Comparison of ENCODE assay signal across 21 cellular contexts in the genomic region with DNA sequence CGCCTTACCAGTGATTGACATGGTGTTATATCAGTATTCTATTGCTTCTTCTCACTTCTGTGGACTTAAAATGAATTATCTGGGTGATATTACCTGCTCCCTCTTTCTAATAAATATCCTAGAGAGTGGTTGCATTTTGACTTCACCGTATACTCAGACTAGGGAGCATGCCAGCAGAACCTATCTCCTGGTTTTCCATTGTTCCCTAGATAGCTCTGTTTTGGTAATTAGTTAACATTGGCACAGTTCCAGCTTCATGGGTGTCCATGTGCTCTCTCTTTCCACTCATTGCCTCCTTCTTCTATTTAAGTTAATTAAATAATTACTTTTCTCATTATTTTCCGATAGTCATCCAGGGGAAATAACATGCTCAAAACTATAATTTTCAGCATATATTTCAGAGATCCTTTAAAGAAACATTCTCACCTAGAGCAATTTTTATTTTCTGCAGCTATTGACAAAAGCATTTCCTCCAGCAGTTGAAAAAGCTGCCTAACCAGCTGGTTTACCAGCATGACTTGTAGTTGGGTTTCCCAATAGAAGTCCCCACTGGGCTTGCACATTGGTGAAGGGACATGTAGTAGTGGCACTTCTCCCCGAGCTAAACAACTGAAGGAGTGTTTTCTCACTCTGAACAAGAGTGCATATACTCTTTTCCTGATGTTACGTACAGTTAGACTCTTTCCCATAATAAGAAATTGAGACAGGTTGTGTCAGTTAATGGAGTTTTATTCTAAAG.
DNase-seq lines count a peak whose midpoint lies in the region; ATAC-seq and TF ChIP-seq lines count a peak whose summit lies in the region.
"Had no signal": no experiment of that assay in that cellular context is flagged by ENCODE, and none has a peak within 500 bp of the region (broad histone marks: within the 10 kb centered on the region; RNA-seq: fewer than 3 reads in every experiment).

No MANE protein-coding gene starts in this region.

- H3K4me1 ChIP-seq in tibial artery: no peaks in the 10 kb centered on the region
- H3K4me1 ChIP-seq: Caco-2, HAP-1, parathyroid adenoma, tibial nerve had no signal

- peaks cover 0 to 2% of the 10 kb centered on the region in 2 donors for H3K27me3 ChIP-seq in tibial artery
- H3K27me3 ChIP-seq: tibial nerve had no signal

- intact Hi-C loops in tibial artery (cut with DNase I; ENCODE audit: low total_unique reads): no loop called here

- no peak overlapping the region for H3K27ac ChIP-seq in tibial artery
- H3K27ac ChIP-seq: parathyroid adenoma, tibial nerve had no signal

- no peaks in the 10 kb centered on the region for H3K36me3 ChIP-seq in tibial artery
- H3K36me3 ChIP-seq: HAP-1, tibial nerve had no signal

- no peaks in the 10 kb centered on the region for H3K9me3 ChIP-seq in tibial artery
- H3K9me3 ChIP-seq: Caco-2, HAP-1, tibial nerve had no signal

- no peak for ATAC-seq in GM21367 (IDR thresholded peaks at IDR 0.05; ENCODE audit: unreplicated experiment)
- ATAC-seq: activated naive CD4-positive, alpha-beta T cell treated with anti-CD3 and anti-CD28 coated beads, Interleukin-2, amount 50 U/mL, for 72 hours; left colon; natural killer cell treated with Interleukin-12 subunit alpha and Interleukin-12 subunit beta and Interleukin-15 and Interleukin-18, amount 100 ng/mL, for 72 hours had no signal

- H3K4me3 ChIP-seq in LNCaP clone FGC (ENCODE audit: low read depth, low read length) (no peak overlapping the region), tibial artery (no peak overlapping the region)
- H3K4me3 ChIP-seq: HAP-1, tibial nerve had no signal

- peak; percentile 41 for DNase-seq in LNCaP clone FGC (ENCODE audit: low read depth)
- DNase-seq in NCI-H2081 (lab: John Stamatoyannopoulos, UW): peak; percentile 24 to 79
- DNase-seq in NCI-H82 treated with DMSO at 0.1 percent for 48 hours (lab: John Stamatoyannopoulos, UW; ENCODE audit: unreplicated experiment): peak; percentile 20
- DNase-seq in retina: peak; percentile 8
- no peak for DNase-seq in tibial artery
- no peak for DNase-seq in SW480 (ENCODE audit: low spot score)
- DNase-seq: activated B cell treated with CpG ODN at 0.5 μM for 24 hours; activated T-cell treated with anti-CD3 and anti-CD28 coated beads, Interleukin-2, amount 50 U/mL, for 48 hours; Caco-2; effector memory CD4-positive, alpha-beta T cell; left colon; NCI-H446 treated with DMSO at 0.1 percent for 48 hours; OCI-M1; SIG-M5; stimulated activated naive CD4-positive, alpha-beta T cell treated with Interleukin-2 at 50 U/mL for 16 hours had no signal

- TF ChIP-seq CTCF in LNCaP clone FGC (IDR thresholded peaks at IDR 0.05; ENCODE audit: control insufficient read depth, extremely low read depth, insufficient read depth) (no peak), tibial artery (IDR thresholded peaks at IDR 0.05) (no peak)

Comparison
In these comparisons a context has a peak if more than half of its experiments do, and no peak if none do; other contexts are left out.
1. DNase-seq: peak in LNCaP clone FGC (single experiment), NCI-H2081 (2 of 2), NCI-H82 treated with DMSO at 0.1 percent for 48 hours (single experiment) and retina (single experiment); none in tibial artery (0 of 2) and SW480 (single experiment).